In the genomic region with DNA sequence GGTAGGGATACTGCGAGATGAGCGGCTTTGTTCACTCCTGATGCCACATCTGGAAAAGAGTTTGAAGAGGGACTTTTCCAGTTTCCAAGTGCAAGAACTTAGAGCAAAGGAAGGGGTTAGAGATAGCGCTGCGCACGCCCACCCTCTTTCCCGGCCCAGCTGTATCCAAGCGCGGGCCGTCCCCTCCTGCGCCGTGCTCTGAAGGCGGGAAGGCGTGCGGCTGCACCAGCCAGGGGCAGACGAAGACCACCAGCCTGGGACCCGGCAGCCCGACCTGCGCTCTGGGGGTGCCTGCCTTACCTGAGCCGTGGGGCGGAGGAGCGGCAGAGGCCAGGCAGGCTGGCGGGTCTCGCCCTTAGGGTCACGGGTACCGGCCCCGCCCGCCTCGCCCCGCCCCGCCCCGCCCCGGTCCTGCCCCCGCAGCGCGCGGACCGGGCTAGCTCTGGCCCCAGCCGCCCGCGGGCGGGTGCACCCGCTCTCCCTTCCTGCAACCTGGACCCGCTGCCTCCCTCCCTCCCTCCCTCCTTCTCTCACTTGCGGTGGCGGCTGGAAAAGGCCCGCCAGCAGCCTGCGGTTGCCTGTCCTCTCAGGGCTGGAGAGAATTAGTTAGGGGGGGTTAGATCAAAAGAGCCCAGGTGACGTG, we compare ENCODE assay signal across 13 cellular contexts. TPM values are rescaled to one million over a fixed set of nuclear protein-coding genes. Genes with fewer than 3 reads are reported as not detected.
DNase-seq lines count a peak whose midpoint lies in the region; ATAC-seq and TF ChIP-seq lines count a peak whose summit lies in the region.
"Had no signal": no experiment of that assay in that cellular context is flagged by ENCODE, and none has a peak within 500 bp of the region (broad histone marks: within the 10 kb centered on the region; RNA-seq: fewer than 3 reads in every experiment).

A gene (minus strand): TSS at position 331 of the 643 bp plus-strand sequence. CDS start 26,514 bp downstream, outside the sequence.

- H3K9me2 ChIP-seq in hepatocyte (replicated peaks; ENCODE audit: insufficient read depth), result no peaks in the 10 kb centered on the region

- intact Hi-C loops in CD8-positive, alpha-beta T cell (cut with DNase I, micrococcal nuclease), result no loop called here

- ATAC-seq in CD8-positive, alpha-beta T cell, result no peak
- ATAC-seq in activated T-helper 17 cell treated with anti-CD3 and anti-CD28 coated beads, Interleukin-2, amount 50 U/mL, for 72 hours (replicated peaks), result no peak
- ATAC-seq: Panc1 had no signal

- H3K27me3 ChIP-seq in NT2/D1 (ENCODE audit: insufficient read depth, insufficient read length) (peaks cover 8% of the 10 kb centered on the region), hepatocyte (peaks cover 6% of the 10 kb centered on the region), trophoblast cell (ENCODE audit: insufficient read depth, low read length) (peaks cover 5% of the 10 kb centered on the region), SJCRH30 (no peaks in the 10 kb centered on the region)
- H3K27me3 ChIP-seq in CD8-positive, alpha-beta T cell (ENCODE audit: insufficient read depth, low read length), result peaks cover 1% of the 10 kb centered on the region

- peaks cover 2% of the 10 kb centered on the region for H3K9me3 Mint-ChIP-seq in CD8-positive, alpha-beta T cell
- peaks cover 3% of the 10 kb centered on the region for H3K9me3 Mint-ChIP-seq in activated T-helper 17 cell treated with anti-CD3 and anti-CD28 coated beads, Interleukin-2, amount 50 U/mL, for 72 hours

- peaks cover 49% of the 10 kb centered on the region for H3K27me3 Mint-ChIP-seq in CD8-positive, alpha-beta T cell (ENCODE audit: low read depth)
- peaks cover 44% of the 10 kb centered on the region for H3K27me3 Mint-ChIP-seq in activated T-helper 17 cell treated with anti-CD3 and anti-CD28 coated beads, Interleukin-2, amount 50 U/mL, for 72 hours

- H3K14ac ChIP-seq in trophoblast cell (ENCODE audit: low read length), result no peak within 1 kb of the TSS

- H3K9me3 ChIP-seq in NT2/D1 (ENCODE audit: insufficient read depth, low read length), result no peaks in the 10 kb centered on the region
- no peaks in the 10 kb centered on the region for H3K9me3 ChIP-seq in hepatocyte (ENCODE audit: low read depth)
- no peaks in the 10 kb centered on the region for H3K9me3 ChIP-seq in trophoblast cell (ENCODE audit: insufficient read depth, low read depth, low read length)
- no peaks in the 10 kb centered on the region for H3K9me3 ChIP-seq in SJCRH30 (replicated peaks)
- no peaks in the 10 kb centered on the region for H3K9me3 ChIP-seq in CD8-positive, alpha-beta T cell (ENCODE audit: low read length)

- H2BK5ac ChIP-seq in trophoblast cell (ENCODE audit: low read depth, low read length, poor library complexity), result no peak within 1 kb of the TSS

- no peaks in the 10 kb centered on the region for H3K79me1 ChIP-seq in trophoblast cell (ENCODE audit: low read length)

- H2AFZ ChIP-seq in hepatocyte, result peak within 1 kb of the TSS; percentile 63
- peak within 1 kb of the TSS; percentile 80 for H2AFZ ChIP-seq in trophoblast cell (ENCODE audit: insufficient read depth, low read length, poor library complexity)

- CTCF ChIA-PET in CD8-positive, alpha-beta T cell (lab: Charles Lee), result no interaction called here

- no peaks in the 10 kb centered on the region for H3K36me3 ChIP-seq in NT2/D1 (ENCODE audit: insufficient read depth, insufficient read length, low read length)
- no peaks in the 10 kb centered on the region for H3K36me3 ChIP-seq in hepatocyte (replicated peaks; ENCODE audit: insufficient read depth, low read depth)
- no peaks in the 10 kb centered on the region for H3K36me3 ChIP-seq in trophoblast cell (ENCODE audit: control insufficient read depth in 1 of 2, insufficient read depth in 2 of 2, low read length in 2 of 2)
- no peaks in the 10 kb centered on the region for H3K36me3 ChIP-seq in SJCRH30
- H3K36me3 ChIP-seq in CD8-positive, alpha-beta T cell (ENCODE audit: insufficient read depth, low read length), result no peaks in the 10 kb centered on the region

- no peak within 1 kb of the TSS for H2BK12ac ChIP-seq in trophoblast cell (ENCODE audit: low read length)

- POLR2A ChIA-PET in CD8-positive, alpha-beta T cell (lab: Charles Lee), result no interaction called here

- H3K23ac ChIP-seq in trophoblast cell (ENCODE audit: low read length), result no peak within 1 kb of the TSS

- no peaks in the 10 kb centered on the region for H3K4me1 Mint-ChIP-seq in CD8-positive, alpha-beta T cell (ENCODE audit: low read depth)
- no peaks in the 10 kb centered on the region for H3K4me1 Mint-ChIP-seq in activated T-helper 17 cell treated with anti-CD3 and anti-CD28 coated beads, Interleukin-2, amount 50 U/mL, for 72 hours

- H4K20me1 ChIP-seq in hepatocyte (ENCODE audit: insufficient read depth, poor library complexity, severe bottlenecking), result no peaks in the 10 kb centered on the region

- no peak within 1 kb of the TSS for H2AK5ac ChIP-seq in trophoblast cell (ENCODE audit: low read length)

- H4K12ac ChIP-seq in trophoblast cell (ENCODE audit: low read depth, low read length), result no peak within 1 kb of the TSS

- H3K4me2 ChIP-seq in hepatocyte, result peak within 1 kb of the TSS; percentile 93
- peak within 1 kb of the TSS; percentile 73 for H3K4me2 ChIP-seq in trophoblast cell (ENCODE audit: low read length)

- H3K79me2 ChIP-seq in hepatocyte (no peaks in the 10 kb centered on the region), trophoblast cell (ENCODE audit: control insufficient read depth, insufficient read depth, low read length, poor library complexity) (no peaks in the 10 kb centered on the region)

- H3K4me1 ChIP-seq in NT2/D1 (ENCODE audit: insufficient read depth, insufficient read length) (no peaks in the 10 kb centered on the region), hepatocyte (ENCODE audit: insufficient read depth) (no peaks in the 10 kb centered on the region), trophoblast cell (ENCODE audit: control insufficient read depth in 1 of 2, insufficient read depth in 2 of 2, low read length in 2 of 2) (peaks cover 0 to 3% of the 10 kb centered on the region in 2 experiments), SJCRH30 (no peaks in the 10 kb centered on the region)
- no peaks in the 10 kb centered on the region for H3K4me1 ChIP-seq in CD8-positive, alpha-beta T cell (ENCODE audit: insufficient read depth, low read length)

- H4K91ac ChIP-seq in trophoblast cell (ENCODE audit: low read depth, low read length), result no peak within 1 kb of the TSS

- H3K27ac ChIP-seq in hepatocyte (no peak within 1 kb of the TSS), trophoblast cell (ENCODE audit: low read depth, low read length) (no peak within 1 kb of the TSS), SJCRH30 (no peak within 1 kb of the TSS)
- H3K27ac ChIP-seq in CD8-positive, alpha-beta T cell (ENCODE audit: low read depth, low read length), result no peak within 1 kb of the TSS

- H3K36me3 Mint-ChIP-seq in CD8-positive, alpha-beta T cell, result no peaks in the 10 kb centered on the region
- no peaks in the 10 kb centered on the region for H3K36me3 Mint-ChIP-seq in activated T-helper 17 cell treated with anti-CD3 and anti-CD28 coated beads, Interleukin-2, amount 50 U/mL, for 72 hours (ENCODE audit: low read depth)

- H3K9ac ChIP-seq in NT2/D1 (ENCODE audit: insufficient read length, low read depth) (peak within 1 kb of the TSS; percentile 32), trophoblast cell (ENCODE audit: low read length) (no peak within 1 kb of the TSS)

- 11% methylated on average over 23 of the region's 48 CpGs for WGBS in hepatocyte (ENCODE audit: low lambda C conversion rate, missing lambda C conversion rate)
- no CpG with 5 or more reads among the region's 48 CpGs for WGBS in trophoblast cell (ENCODE audit: extremely low coverage, insufficient coverage, insufficient read length)

- no peak within 1 kb of the TSS for H3K4ac ChIP-seq in trophoblast cell (ENCODE audit: low read depth, low read length)

- no peak within 1 kb of the TSS for H4K8ac ChIP-seq in trophoblast cell (ENCODE audit: low read depth, low read length)

- H3K18ac ChIP-seq in trophoblast cell (ENCODE audit: low read length), result no peak within 1 kb of the TSS

- no peak within 1 kb of the TSS for H3K4me3 Mint-ChIP-seq in CD8-positive, alpha-beta T cell
- H3K4me3 Mint-ChIP-seq in activated T-helper 17 cell treated with anti-CD3 and anti-CD28 coated beads, Interleukin-2, amount 50 U/mL, for 72 hours, result no peak within 1 kb of the TSS

- H3K4me3 ChIP-seq in NT2/D1 (ENCODE audit: insufficient read length, low read depth) (peak within 1 kb of the TSS; percentile 56), hepatocyte (peak within 1 kb of the TSS; percentile 36), trophoblast cell (ENCODE audit: low read depth, low read length) (peak within 1 kb of the TSS; percentile 69), SJCRH30 (no peak within 1 kb of the TSS)
- no peak within 1 kb of the TSS for H3K4me3 ChIP-seq in CD8-positive, alpha-beta T cell (ENCODE audit: low read depth, low read length)

- H3K27ac Mint-ChIP-seq in CD8-positive, alpha-beta T cell, result no peak within 1 kb of the TSS
- H3K27ac Mint-ChIP-seq in activated T-helper 17 cell treated with anti-CD3 and anti-CD28 coated beads, Interleukin-2, amount 50 U/mL, for 72 hours, result no peak within 1 kb of the TSS

- TF ChIP-seq CTCF in hepatocyte (IDR thresholded peaks at IDR 0.05; ENCODE audit: poor library complexity), result no peak
- no peak for TF ChIP-seq CTCF in CD8-positive, alpha-beta T cell (IDR thresholded peaks at IDR 0.05)

- DNase-seq in GM03348 (ENCODE audit: low spot score) (peak; percentile 3), NT2/D1 (ENCODE audit: low read depth, low spot score) (peak; percentile 11), hepatocyte (ENCODE audit: low spot score) (peak; percentile 62), trophoblast cell (no peak), SJCRH30 (no peak), NCI-H526 treated with DMSO at 0.1 percent for 48 hours (lab: John Stamatoyannopoulos, UW) (no peak)
- DNase-seq in CD8-positive, alpha-beta T cell, result no peak
- DNase-seq: DMS 273 treated with DMSO at 0.1 percent for 48 hours; KG1; stimulated activated CD4-positive, alpha-beta T cell treated with anti-CD3 and anti-CD28 coated beads, Interleukin-12 subunit alpha, Interleukin-12 subunit beta, amount 100 ng/mL, for 4 hours had no signal

- no peak within 1 kb of the TSS for H2BK120ac ChIP-seq in trophoblast cell (ENCODE audit: insufficient read depth, low read length, poor library complexity)

RNA-seq across cellular contexts. Expression of the gene that starts here (rescaled TPM):
- 6.0 and 6.4 TPM in 2 replicates for total RNA-seq in hepatocyte
- polyA plus RNA-seq in hepatocyte, result 2.6 and 3.5 TPM in 2 replicates
- polyA plus RNA-seq in trophoblast cell (2013), result 0.57 and 0.60 TPM in 2 replicates
- not detected in 2 replicates for total RNA-seq in SJCRH30 (2014; rRNA removed; shearing (Covaris generic))
- total RNA-seq in CD8-positive, alpha-beta T cell, result not detected
- under 1 TPM in 1 of 2 donors, not detected in 1; 0.15 TPM for total RNA-seq in activated T-helper 17 cell treated with anti-CD3 and anti-CD28 coated beads, Interleukin-2, amount 50 U/mL, for 72 hours
- total RNA-seq: activated CD8-positive, alpha-beta memory T cell treated with anti-CD3 and anti-CD28 coated beads for 36 hours had no signal

Comparison
In these comparisons a context has a peak if more than half of its experiments do, and no peak if none do; other contexts are left out.
1. DNase-seq: peak in GM03348 (single experiment), NT2/D1 (single experiment) and hepatocyte (single experiment); none in trophoblast cell (0 of 2), SJCRH30 (0 of 2), NCI-H526 treated with DMSO at 0.1 percent for 48 hours (single experiment) and CD8-positive, alpha-beta T cell (0 of 7).
2. H3K4me3 ChIP-seq: peak in NT2/D1 (single experiment), hepatocyte (single experiment) and trophoblast cell (single experiment); none in SJCRH30 (single experiment) and CD8-positive, alpha-beta T cell (single experiment).